ENCODE assay signal across 8 cellular contexts in genomic region chr5:10565785-10566506, GRCh38. TPM values are rescaled to one million over a fixed set of nuclear protein-coding genes. Genes with fewer than 3 reads are reported as not detected.
A peak's percentile ranks its signal among the peaks of the same experiment; 100 is the strongest.
DNase-seq lines count a peak whose midpoint lies in the region; ATAC-seq, FAIRE-seq and TF ChIP-seq lines count a peak whose summit lies in the region.

No MANE protein-coding gene starts in this region.

- H3K18ac ChIP-seq in IMR-90 (ENCODE audit: low read depth, low read length): peak overlapping the region; percentile 7; the same call in 1 of the 2 replicates

- H4K5ac ChIP-seq in IMR-90 (ENCODE audit: low read depth, low read length): peak overlapping the region; percentile 1; the same call in 1 of the 2 replicates

- peaks cover 5% of the 10 kb centered on the region for H3K27me3 Mint-ChIP-seq in CD4-positive, alpha-beta T cell
- H3K27me3 Mint-ChIP-seq in naive B cell: no peaks in the 10 kb centered on the region

- ATAC-seq in CD4-positive, alpha-beta T cell (ENCODE audit: poor library complexity): no peak
- ATAC-seq in IMR-90 (ENCODE audit: low read depth): no peak
- no peak for ATAC-seq in K562
- ATAC-seq in naive B cell (ENCODE audit: low read depth in 2 of 2): no peak
- ATAC-seq in GM18519 (IDR thresholded peaks at IDR 0.05; ENCODE audit: low FRiP score, unreplicated experiment): no peak
- no peak for ATAC-seq in activated CD4-positive, CD25-positive, alpha-beta regulatory T cell treated with anti-CD3 and anti-CD28 coated beads, Interleukin-2, amount 50 U/mL, for 24 hours

- H4K91ac ChIP-seq in IMR-90 (ENCODE audit: insufficient read depth, low read depth, low read length): peak overlapping the region; percentile 14

- no peak overlapping the region for H3K27ac Mint-ChIP-seq in CD4-positive, alpha-beta T cell
- peak overlapping the region in 5 of 6 donors; percentile 30 to 92 (median 89) for H3K27ac Mint-ChIP-seq in naive B cell

- peak overlapping the region; percentile 95 for H3K23ac ChIP-seq in IMR-90 (ENCODE audit: low read depth, low read length)

- dilution Hi-C loops in IMR-90 (cut with HindIII; ENCODE audit: low sequenced_read_pairs, unreplicated experiment): no loop called here

- no peak for TF ChIP-seq CTCF in CD4-positive, alpha-beta T cell (IDR thresholded peaks at IDR 0.05)
- TF ChIP-seq CTCF in IMR-90 (conservative IDR thresholded peaks at IDR 0.05; ENCODE audit: low read depth, low read length): no peak
- no peak for TF ChIP-seq CTCF in K562 (IDR thresholded peaks at IDR 0.05 in 2 of 3, conservative IDR thresholded peaks at IDR 0.05 in 1 of 3; ENCODE audit: insufficient read depth in 2 of 3, low read depth in 1 of 3, low read length in 3 of 3)

- H3K4me3 ChIP-seq in IMR-90 (ENCODE audit: insufficient read depth, low read depth, low read length) (peak overlapping the region; percentile 99), K562 (no peak overlapping the region)

- no peaks in the 10 kb centered on the region for H3K36me3 Mint-ChIP-seq in CD4-positive, alpha-beta T cell (ENCODE audit: low read depth)
- no peaks in the 10 kb centered on the region for H3K36me3 Mint-ChIP-seq in naive B cell

- in situ Hi-C loops in IMR-90 (cut with MboI; ENCODE audit: low sequenced_read_pairs) (loop anchor here (25.0 kb wide), 1 partner anchor 104 kb away; no protein-coding TSS in a partner anchor), K562 (cut with MboI) (no loop called here)

- H3K27ac ChIP-seq in CD4-positive, alpha-beta T cell (ENCODE audit: low read depth, low read length): no peak overlapping the region
- H3K27ac ChIP-seq in IMR-90 (ENCODE audit: insufficient read depth, low read length): peak overlapping the region; percentile 36; the same call in 1 of the 2 replicates
- no peak overlapping the region for H3K27ac ChIP-seq in K562 (ENCODE audit: extremely low read depth, low read depth, low read length)

- peaks cover 28% of the 10 kb centered on the region for H3K4me1 ChIP-seq in IMR-90 (ENCODE audit: control insufficient read depth, insufficient read depth, low read length)
- H3K4me1 ChIP-seq in K562 (replicated peaks in 1 of 2; ENCODE audit: control insufficient read depth in 2 of 2, insufficient read depth in 2 of 2, low read length in 2 of 2): peaks cover 0 to 31% of the 10 kb centered on the region in 2 experiments; a peak in 2 of 5 replicates

- CTCF ChIA-PET in CD4-positive, alpha-beta T cell (lab: Charles Lee): no interaction called here
- CTCF ChIA-PET in IMR-90 (lab: Yijun Ruan, JAX): interaction anchor here (0.7 kb wide), 1 partner anchor 61 kb away, joined by 3 read pairs; no protein-coding TSS in a partner anchor
- CTCF ChIA-PET in K562 (lab: Yijun Ruan, JAX; ENCODE audit: low intra/inter-chr PET ratio): no interaction called here

- no peak for TF ChIP-seq POLR2A in IMR-90 (IDR thresholded peaks at IDR 0.05; ENCODE audit: low read depth, low read length)
- TF ChIP-seq POLR2A in K562 (conservative IDR thresholded peaks at IDR 0.05): no peak

- H3K9me3 ChIP-seq in CD4-positive, alpha-beta T cell (ENCODE audit: control insufficient read depth, low read length): no peaks in the 10 kb centered on the region
- no peaks in the 10 kb centered on the region for H3K9me3 ChIP-seq in IMR-90 (ENCODE audit: control insufficient read depth, insufficient read depth, low read length)
- no peaks in the 10 kb centered on the region for H3K9me3 ChIP-seq in K562 (replicated peaks; ENCODE audit: control insufficient read depth, insufficient read depth, low read depth, low read length)

- H3K4ac ChIP-seq in IMR-90 (ENCODE audit: low read depth, low read length): peak overlapping the region; percentile 81

- no TSS peak for BruUV-seq in IMR-90 (replicated peaks; lab: Mats Ljungman, UMichigan)
- BruUV-seq in K562 (replicated peaks; lab: Mats Ljungman, UMichigan): no TSS peak

- H3K56ac ChIP-seq in IMR-90 (ENCODE audit: extremely low read depth, insufficient read depth, low read length): no peak overlapping the region

- H4K8ac ChIP-seq in IMR-90 (ENCODE audit: low read depth in 2 of 2, low read length in 2 of 2): no peak overlapping the region

- H3K36me3 ChIP-seq in IMR-90 (ENCODE audit: control insufficient read depth, insufficient read depth, low read length) (no peaks in the 10 kb centered on the region), K562 (ENCODE audit: control insufficient read depth, insufficient read depth, low read length) (no peaks in the 10 kb centered on the region)

- DNase-seq in CD4-positive, alpha-beta T cell: no peak
- DNase-seq in IMR-90 (no peak), K562 (ENCODE audit: extremely low read depth in 1 of 4, low spot score in 3 of 4) (peak in 2 of 4 experiments; percentile 14 to 39), naive B cell (no peak), NCI-H1436 (lab: John Stamatoyannopoulos, UW) (no peak), inferior parietal cortex (ENCODE audit: extremely low spot score) (no peak)

- no peaks in the 10 kb centered on the region for H3K9me3 Mint-ChIP-seq in CD4-positive, alpha-beta T cell
- no peaks in the 10 kb centered on the region for H3K9me3 Mint-ChIP-seq in naive B cell

- TF ChIP-seq RAD21 in IMR-90 (IDR thresholded peaks at IDR 0.05; ENCODE audit: low read length): no peak
- no peak for TF ChIP-seq RAD21 in K562 (CRISPR knock-in tag; conservative IDR thresholded peaks at IDR 0.05 in 1 of 2, IDR thresholded peaks at IDR 0.05 in 1 of 2)

- peaks cover 13% of the 10 kb centered on the region for H3K4me1 Mint-ChIP-seq in CD4-positive, alpha-beta T cell (ENCODE audit: low read depth)
- H3K4me1 Mint-ChIP-seq in naive B cell: peaks cover 35 to 61% (median 59%) of the 10 kb centered on the region in 3 donors

- H3K9ac ChIP-seq in IMR-90 (ENCODE audit: low read depth, low read length) (peak overlapping the region; percentile 89), K562 (ENCODE audit: insufficient read depth in 1 of 2, low read depth in 2 of 2, low read length in 2 of 2) (no peak overlapping the region)

- no peak for TF ChIP-seq EP300 in K562 (IDR thresholded peaks at IDR 0.05; ENCODE audit: low read length)

- peaks cover 20 to 73% of the 10 kb centered on the region in 2 experiments; a peak in 3 of 4 replicates for H3K79me1 ChIP-seq in IMR-90 (ENCODE audit: low read depth in 1 of 2, low read length in 2 of 2)

- POLR2A ChIA-PET in CD4-positive, alpha-beta T cell (lab: Charles Lee): no interaction called here
- POLR2A ChIA-PET in IMR-90 (lab: Charles Lee; ENCODE audit: unreplicated experiment) (no interaction called here), K562 (lab: Yijun Ruan, JAX) (interaction anchor here (3.1 kb wide), 1 partner anchor 11 kb away, joined by 16 read pairs; no protein-coding TSS in a partner anchor)

- H2AK9ac ChIP-seq in IMR-90 (replicated peaks; ENCODE audit: low read depth, low read length, poor library complexity): peak overlapping the region; percentile 71

- peak overlapping the region; percentile 87 for H3K4me3 Mint-ChIP-seq in CD4-positive, alpha-beta T cell
- peak overlapping the region; percentile 90 to 98 (median 96) for H3K4me3 Mint-ChIP-seq in naive B cell

- H2AK5ac ChIP-seq in IMR-90 (ENCODE audit: low read depth, low read length): peak overlapping the region; percentile 36; the same call in 1 of the 2 replicates

- H2AFZ ChIP-seq in IMR-90 (replicated peaks; ENCODE audit: low read length, poor library complexity) (peak overlapping the region; percentile 62), K562 (ENCODE audit: low read depth, low read length) (no peak overlapping the region)

- H3K14ac ChIP-seq in IMR-90 (replicated peaks; ENCODE audit: low read depth, low read length): peak overlapping the region; percentile 64

- H3K27me3 ChIP-seq in CD4-positive, alpha-beta T cell (ENCODE audit: control insufficient read depth, insufficient read depth, low read length): no peaks in the 10 kb centered on the region
- H3K27me3 ChIP-seq in IMR-90 (ENCODE audit: control insufficient read depth, insufficient read depth, low read length) (no peaks in the 10 kb centered on the region), K562 (ENCODE audit: control insufficient read depth in 2 of 2, insufficient read depth in 2 of 2, low read length in 2 of 2) (peaks cover 7 to 45% of the 10 kb centered on the region in 2 experiments; a peak in 4 of 5 replicates)

- H2BK20ac ChIP-seq in IMR-90 (ENCODE audit: low read depth, low read length): no peak overlapping the region

- intact Hi-C loops in CD4-positive, alpha-beta T cell (cut with DNase I, micrococcal nuclease): loop anchor here in 1 of 2 experiments (5.0 kb wide), 1 partner anchor 214 kb away; the partner anchor contains the start of gene MARCHF6
- intact Hi-C loops in IMR-90 (cut with micrococcal nuclease) (loop anchor here (5.0 kb wide), 1 partner anchor 46 kb away; no protein-coding TSS in a partner anchor), K562 (cut with micrococcal nuclease) (no loop called here)

- H2BK5ac ChIP-seq in IMR-90 (ENCODE audit: low read depth, low read length, poor library complexity, severe bottlenecking): no peak overlapping the region

- H2BK120ac ChIP-seq in IMR-90 (ENCODE audit: low read depth, low read length): peak overlapping the region; percentile 56

- 58% methylated on average over 2 of the region's 11 CpGs; no CpG with 5 or more reads in 1 of the 2 experiments for WGBS in IMR-90 (ENCODE audit: extremely low coverage in 2 of 2, insufficient read length in 1 of 2), 2 experiments
- 37% methylated on average over 11 of the region's 11 CpGs for WGBS in K562 (ENCODE audit: insufficient coverage, low coverage, missing lambda C conversion rate)

- H3K4me2 ChIP-seq in IMR-90 (ENCODE audit: low read depth, low read length): peak overlapping the region; percentile 82
- H3K4me2 ChIP-seq in K562 (ENCODE audit: insufficient read depth, low read length): no peak overlapping the region

- H3K9me1 ChIP-seq in IMR-90 (ENCODE audit: insufficient read depth, low read length) (peaks cover 18% of the 10 kb centered on the region), K562 (ENCODE audit: control insufficient read depth, insufficient read depth, low read length) (no peaks in the 10 kb centered on the region)

- H3K79me2 ChIP-seq in K562 (ENCODE audit: control insufficient read depth, insufficient read depth, low read length): no peaks in the 10 kb centered on the region

- no peak for FAIRE-seq in K562 (lab: Jason Lieb, UNC)

- peaks cover 54% of the 10 kb centered on the region; the same call in 1 of the 2 replicates for H4K20me1 ChIP-seq in IMR-90 (ENCODE audit: insufficient read depth, low read length)
- H4K20me1 ChIP-seq in K562 (replicated peaks; ENCODE audit: control insufficient read depth, insufficient read depth, low read length): peaks cover 7% of the 10 kb centered on the region

- H2BK15ac ChIP-seq in IMR-90 (ENCODE audit: low read depth, low read length): peak overlapping the region; percentile 9; the same call in 1 of the 3 replicates

RNA-seq across cellular contexts. Expression of gene ANKRD33B, which starts 2.1 kb away (rescaled TPM):
- total RNA-seq in CD4-positive, alpha-beta T cell: 1 to 10 TPM in 1 of 2 experiments, under 1 TPM in 1; 0.99 to 1.3 TPM
- total RNA-seq in IMR-90 (2012; rRNA removed): 2.5 and 2.8 TPM in 2 replicates
- 3.3 and 3.8 TPM in 2 replicates for polyA plus RNA-seq in IMR-90 (2012; rRNA removed)
- polyA plus RNA-seq in IMR-90 (2012; cell fraction: cytosol; rRNA removed): 2.2 and 3.2 TPM in 2 replicates
- polyA plus RNA-seq in IMR-90 (2012; cell fraction: nucleus; rRNA removed; ENCODE audit: low replicate concordance): 13.5 and 13.8 TPM in 2 replicates
- 1.3 and 1.7 TPM in 2 replicates for total RNA-seq in K562 (2011; cell fraction: chromatin; rRNA removed; ENCODE audit: low replicate concordance)
- 1.5 and 1.6 TPM in 2 replicates for total RNA-seq in K562 (2011; cell fraction: nucleolus; rRNA removed)
- total RNA-seq in K562 (2011; cell fraction: nucleoplasm; rRNA removed): 1.5 and 1.7 TPM in 2 replicates
- total RNA-seq in K562 (2014; rRNA removed): 0.45 and 0.53 TPM in 2 replicates
- total RNA-seq in K562 (2014; rRNA removed; fragmentation: Illumina TruSeq; extraction: Trizol): 0.38 and 0.40 TPM in 2 replicates
- 1.5 TPM in 2 replicates for total RNA-seq in K562 (2015; rRNA removed; fragmentation: Illumina TruSeq; extraction: Trizol)
- total RNA-seq in K562 (2021): 1.3 and 1.7 TPM in 2 replicates
- 0.08 and 0.17 TPM in 2 replicates for polyA plus RNA-seq in K562 (2011; rRNA removed)
- 0.15 and 0.21 TPM in 2 replicates for polyA plus RNA-seq in K562 (2011; cell fraction: cytosol; rRNA removed)
- 0.24 and 0.44 TPM in 2 replicates for polyA plus RNA-seq in K562 (2011; cell fraction: nucleus; rRNA removed)
- polyA plus RNA-seq in K562 (2012): 1.5 and 3.9 TPM in 2 replicates
- 0.43 and 0.54 TPM in 2 replicates for polyA plus RNA-seq in K562 (2014; fragmentation: Illumina TruSeq; extraction: Trizol)
- under 1 TPM; 0.10 to 0.17 TPM for polyA plus RNA-seq in K562 (2014; fragmentation: Nextera tagmentation; extraction: Ambion mirVana)
- polyA plus RNA-seq in K562 (2014; rRNA removed): 0.16 and 0.33 TPM in 2 replicates
- polyA minus RNA-seq in K562 (2011; rRNA and poly(A)+ RNA removed): 0.36 and 0.67 TPM in 2 replicates
- 0.36 and 1.2 TPM in 2 replicates for polyA minus RNA-seq in K562 (2011; cell fraction: cytosol; rRNA and poly(A)+ RNA removed)
- polyA minus RNA-seq in K562 (2011; cell fraction: nucleus; rRNA and poly(A)+ RNA removed): 0.78 and 0.81 TPM in 2 replicates
- polyA plus RNA-seq in naive B cell (ENCODE audit: low read depth in 6 of 6): 1 to 10 TPM; 1.3 to 2.7 (median 1.9) TPM
